Comparison of ENCODE assay signal across 1 cellular context in genomic region chr18:7117390-7118355, GRCh38.
TF ChIP-seq lines count a peak whose summit lies in the region.

Gene LAMA1, minus strand, starts transcription at chr18:7117797. Its CDS starts 77 bp downstream, at chr18:7117720.

TF ChIP-seq in GM23338, 12 proteins besides CTCF, POLR2A, EP300 and RAD21 (continued from another document):
- no peak for TF ChIP-seq ZNF462 (CRISPR knock-in tag; IDR thresholded peaks at IDR 0.05)
